In genomic region chr1:111030590-111030989, GRCh38 we compare ENCODE assay signal across 8 cellular contexts.
A peak's percentile ranks its signal among the peaks of the same experiment; 100 is the strongest.
DNase-seq lines count a peak whose midpoint lies in the region; ATAC-seq and TF ChIP-seq lines count a peak whose summit lies in the region.

No MANE protein-coding gene starts in this region.

- WGBS in body of pancreas, 2 donors, result 36 to 38% methylated on average over 1 of the region's 1 CpG
- 90% methylated on average over 1 of the region's 1 CpG for WGBS in right lobe of liver (ENCODE audit: insufficient coverage, low coverage, low lambda C conversion rate, missing lambda C conversion rate)

- H3K4me1 ChIP-seq in right atrium auricular region (no peaks in the 10 kb centered on the region), body of pancreas (no peaks in the 10 kb centered on the region), right lobe of liver (no peaks in the 10 kb centered on the region)

- no peaks in the 10 kb centered on the region for H3K9me3 ChIP-seq in right atrium auricular region
- no peaks in the 10 kb centered on the region for H3K9me3 ChIP-seq in body of pancreas
- H3K9me3 ChIP-seq in right lobe of liver, result no peaks in the 10 kb centered on the region

- DNase-seq in right atrium auricular region (ENCODE audit: low spot score) (no peak), left ventricle myocardium superior (no peak), NAMALWA (ENCODE audit: low spot score) (peak; percentile 89), T follicular helper cell (ENCODE audit: low read depth) (peak; percentile 26), body of pancreas (peak; percentile 24 to 47 (median 36)), right lobe of liver (no peak)
- DNase-seq in stimulated activated CD8-positive, alpha-beta memory T cell treated with anti-CD3 and anti-CD28 coated beads, Interleukin-7, amount 100 ng/mL, for 4 hours (ENCODE audit: low read depth in 2 of 2), result peak; percentile 19 to 42

- no peak for ATAC-seq in left ventricle myocardium superior
- no peak for ATAC-seq in body of pancreas
- peak; percentile 65 to 72 (median 68) for ATAC-seq in right lobe of liver
- ATAC-seq in HG02759 (IDR thresholded peaks at IDR 0.05; ENCODE audit: unreplicated experiment), result no peak

- intact Hi-C loops in left ventricle myocardium superior (cut with micrococcal nuclease) (no loop called here), body of pancreas (cut with DNase I) (no loop called here), right lobe of liver (cut with DNase I) (loop anchor here in 1 of 2 donors (10.0 kb wide), 1 partner anchor 204 kb away; no protein-coding TSS in a partner anchor)

- peak; percentile 33 to 72 for TF ChIP-seq CTCF in right atrium auricular region (IDR thresholded peaks at IDR 0.05)
- TF ChIP-seq CTCF in body of pancreas (IDR thresholded peaks at IDR 0.05), result peak; percentile 42 to 59 (median 54)
- peak; percentile 57 to 86 (median 83) for TF ChIP-seq CTCF in right lobe of liver (IDR thresholded peaks at IDR 0.05)

- H3K27me3 ChIP-seq in right atrium auricular region, result no peaks in the 10 kb centered on the region
- H3K27me3 ChIP-seq in body of pancreas, result no peaks in the 10 kb centered on the region
- no peaks in the 10 kb centered on the region for H3K27me3 ChIP-seq in right lobe of liver

- no peak for TF ChIP-seq POLR2A in body of pancreas (IDR thresholded peaks at IDR 0.05)
- TF ChIP-seq POLR2A in right lobe of liver (IDR thresholded peaks at IDR 0.05), result no peak

- H3K36me3 ChIP-seq in right atrium auricular region, result no peaks in the 10 kb centered on the region
- no peaks in the 10 kb centered on the region for H3K36me3 ChIP-seq in body of pancreas (replicated peaks in 1 of 2; ENCODE audit: insufficient read depth in 1 of 2, low read depth in 2 of 2)
- H3K36me3 ChIP-seq in right lobe of liver, result no peaks in the 10 kb centered on the region

- H3K4me3 ChIP-seq in right atrium auricular region, result no peak overlapping the region
- H3K4me3 ChIP-seq in body of pancreas, result no peak overlapping the region
- H3K4me3 ChIP-seq in right lobe of liver, result no peak overlapping the region

- no peak overlapping the region for H3K27ac ChIP-seq in right atrium auricular region
- no peak overlapping the region for H3K27ac ChIP-seq in body of pancreas
- H3K27ac ChIP-seq in right lobe of liver, result no peak overlapping the region

Comparison
In these comparisons a context has a peak if more than half of its experiments do, and no peak if none do; other contexts are left out.
1. DNase-seq: peak in NAMALWA (single experiment), T follicular helper cell (single experiment), body of pancreas (4 of 4) and stimulated activated CD8-positive, alpha-beta memory T cell treated with anti-CD3 and anti-CD28 coated beads, Interleukin-7, amount 100 ng/mL, for 4 hours (2 of 2); none in right atrium auricular region (single experiment), left ventricle myocardium superior (single experiment) and right lobe of liver (0 of 3).
2. ATAC-seq: peak in right lobe of liver (4 of 4); none in left ventricle myocardium superior (single experiment), body of pancreas (single experiment) and HG02759 (single experiment).
3. Peak in every context shown above with its lines, with median percentiles within 50 percentile points of each other: CTCF ChIP-seq.